13 cellular contexts compared by ENCODE assay signal in genomic region chr15:33098082-33099058, GRCh38.
DNase-seq lines count a peak whose midpoint lies in the region; ATAC-seq, FAIRE-seq and TF ChIP-seq lines count a peak whose summit lies in the region.
"Had no signal": no experiment of that assay in that cellular context is flagged by ENCODE, and none has a peak within 500 bp of the region (broad histone marks: within the 10 kb centered on the region; RNA-seq: fewer than 3 reads in every experiment).

No MANE protein-coding gene starts in this region.

- no peaks in the 10 kb centered on the region for H3K9me3 ChIP-seq in IMR-90 (ENCODE audit: control insufficient read depth, insufficient read depth, low read length)
- H3K9me3 ChIP-seq in keratinocyte (ENCODE audit: control insufficient read depth, low read depth, low read length), result no peaks in the 10 kb centered on the region

- no TSS peak for BruUV-seq in IMR-90 (replicated peaks; lab: Mats Ljungman, UMichigan)

- peak overlapping the region; percentile 97 for H3K56ac ChIP-seq in IMR-90 (ENCODE audit: extremely low read depth, insufficient read depth, low read length)

- peak overlapping the region; percentile 99 for H2BK5ac ChIP-seq in IMR-90 (ENCODE audit: low read depth, low read length, poor library complexity, severe bottlenecking)

- peaks cover 20% of the 10 kb centered on the region for H3K4me1 ChIP-seq in IMR-90 (ENCODE audit: control insufficient read depth, insufficient read depth, low read length)
- peaks cover 16% of the 10 kb centered on the region for H3K4me1 ChIP-seq in keratinocyte (ENCODE audit: control insufficient read depth, extremely low read depth, insufficient read depth, low read length)

- H3K27ac ChIP-seq in IMR-90 (ENCODE audit: insufficient read depth, low read length) (peak overlapping the region; percentile 79), keratinocyte (ENCODE audit: control insufficient read depth, insufficient read depth, low read length) (peak overlapping the region; percentile 62)

- H3K9ac ChIP-seq in IMR-90 (ENCODE audit: low read depth, low read length) (peak overlapping the region; percentile 47; the same call in 1 of the 2 replicates), keratinocyte (ENCODE audit: control insufficient read depth, extremely low read depth, insufficient read depth, low read length) (no peak overlapping the region)

- H3K4me2 ChIP-seq in IMR-90 (ENCODE audit: low read depth, low read length), result peak overlapping the region; percentile 32; the same call in 1 of the 2 replicates
- H3K4me2 ChIP-seq in keratinocyte (ENCODE audit: control insufficient read depth, extremely low read depth, insufficient read depth, low read depth, low read length), result peak overlapping the region; percentile 33

- H4K5ac ChIP-seq in IMR-90 (ENCODE audit: low read depth, low read length), result peak overlapping the region; percentile 92

- FAIRE-seq in keratinocyte (lab: Jason Lieb, UNC), result peak; percentile 68
- FAIRE-seq: colon had no signal

- H2BK20ac ChIP-seq in IMR-90 (ENCODE audit: low read depth, low read length), result peak overlapping the region; percentile 100

- intact Hi-C loops in IMR-90 (cut with micrococcal nuclease), result no loop called here

- H3K4me3 ChIP-seq in IMR-90 (ENCODE audit: insufficient read depth, low read depth, low read length) (no peak overlapping the region), keratinocyte (ENCODE audit: control insufficient read depth in 2 of 3, extremely low read depth in 1 of 3, insufficient read depth in 2 of 3, low read depth in 1 of 3, low read length in 3 of 3) (peak overlapping the region in 2 of 3 experiments; percentile 2)

- H2BK120ac ChIP-seq in IMR-90 (ENCODE audit: low read depth, low read length), result peak overlapping the region; percentile 100

- H4K20me1 ChIP-seq in IMR-90 (ENCODE audit: insufficient read depth, low read length) (no peaks in the 10 kb centered on the region), keratinocyte (ENCODE audit: control insufficient read depth, extremely low read depth, insufficient read depth, low read length) (no peaks in the 10 kb centered on the region)

- dilution Hi-C loops in IMR-90 (cut with HindIII; ENCODE audit: low sequenced_read_pairs, unreplicated experiment), result no loop called here
- dilution Hi-C loops in keratinocyte (cut with MboI; ENCODE audit: extremely low pct_ligation_motif_present, low sequenced_read_pairs), result no loop called here

- peak overlapping the region; percentile 93 for H3K18ac ChIP-seq in IMR-90 (ENCODE audit: low read depth, low read length)

- no peak for TF ChIP-seq RAD21 in IMR-90 (IDR thresholded peaks at IDR 0.05; ENCODE audit: low read length)

- H2AK9ac ChIP-seq in IMR-90 (replicated peaks; ENCODE audit: low read depth, low read length, poor library complexity), result peak overlapping the region; percentile 95

- peak overlapping the region; percentile 98 for H3K23ac ChIP-seq in IMR-90 (ENCODE audit: low read depth, low read length)

- no peak for TF ChIP-seq POLR2A in IMR-90 (IDR thresholded peaks at IDR 0.05; ENCODE audit: low read depth, low read length)

- POLR2A ChIA-PET in IMR-90 (lab: Charles Lee; ENCODE audit: unreplicated experiment), result interaction anchor here (0.7 to 1.2 kb wide), 2 partner anchors 14 to 53 kb away, joined by 3 read pairs; no protein-coding TSS in a partner anchor

- peaks cover 14 to 51% of the 10 kb centered on the region in 2 experiments; a peak in 3 of 4 replicates for H3K79me1 ChIP-seq in IMR-90 (ENCODE audit: low read depth in 1 of 2, low read length in 2 of 2)

- H4K8ac ChIP-seq in IMR-90 (ENCODE audit: low read depth in 2 of 2, low read length in 2 of 2), result peak overlapping the region; percentile 88 to 99

- peaks cover 13% of the 10 kb centered on the region for H3K9me1 ChIP-seq in IMR-90 (ENCODE audit: insufficient read depth, low read length)
- H3K9me1 ChIP-seq in keratinocyte (ENCODE audit: control insufficient read depth, extremely low read depth, insufficient read depth, low read length), result no peaks in the 10 kb centered on the region

- peak overlapping the region; percentile 98 for H2BK15ac ChIP-seq in IMR-90 (ENCODE audit: low read depth, low read length)

- peak overlapping the region; percentile 93 for H3K14ac ChIP-seq in IMR-90 (replicated peaks; ENCODE audit: low read depth, low read length)

- TF ChIP-seq CTCF in AG09319 (IDR thresholded peaks at IDR 0.05; ENCODE audit: low read depth, low read length), result no peak
- no peak for TF ChIP-seq CTCF in IMR-90 (conservative IDR thresholded peaks at IDR 0.05; ENCODE audit: low read depth, low read length)
- TF ChIP-seq CTCF in keratinocyte (optimal IDR thresholded peaks at IDR 0.05 in 1 of 3, IDR thresholded peaks at IDR 0.05 in 1 of 3, conservative IDR thresholded peaks at IDR 0.05 in 1 of 3; ENCODE audit: extremely low read depth in 1 of 3, insufficient read depth in 2 of 3, low read length in 3 of 3), result no peak

- in situ Hi-C loops in IMR-90 (cut with MboI; ENCODE audit: low sequenced_read_pairs), result no loop called here

- peak overlapping the region; percentile 98 for H3K4ac ChIP-seq in IMR-90 (ENCODE audit: low read depth, low read length)

- H3K36me3 ChIP-seq in IMR-90 (ENCODE audit: control insufficient read depth, insufficient read depth, low read length), result no peaks in the 10 kb centered on the region
- H3K36me3 ChIP-seq in keratinocyte (ENCODE audit: control insufficient read depth in 2 of 2, extremely low read depth in 1 of 2, insufficient read depth in 2 of 2, low read length in 2 of 2), result no peaks in the 10 kb centered on the region

- CTCF ChIA-PET in IMR-90 (lab: Yijun Ruan, JAX), result interaction anchor here (0.6 to 1.2 kb wide), 5 partner anchors 12 to 102 kb away, joined by 3 to 4 read pairs (median 3); no protein-coding TSS in a partner anchor

- peak overlapping the region; percentile 99 for H4K91ac ChIP-seq in IMR-90 (ENCODE audit: insufficient read depth, low read depth, low read length)

- peak; percentile 62 for DNase-seq in AG09319 (ENCODE audit: extremely low read depth, low read depth)
- DNase-seq in IMR-90, result peak; percentile 91
- peak; percentile 37 for DNase-seq in amniotic stem cell (lab: John Stamatoyannopoulos, UW)
- peak; percentile 49 for DNase-seq in keratinocyte (ENCODE audit: low read depth, low spot score)
- no peak for DNase-seq in GF-D8 (lab: John Stamatoyannopoulos, UW)
- DNase-seq: COR-L47, MM.1S, naive B cell, NCI-H524 had no signal

- H3K27me3 ChIP-seq in IMR-90 (ENCODE audit: control insufficient read depth, insufficient read depth, low read length), result no peaks in the 10 kb centered on the region
- no peaks in the 10 kb centered on the region for H3K27me3 ChIP-seq in keratinocyte (ENCODE audit: control insufficient read depth, extremely low read depth, insufficient read depth, low read length)

- ATAC-seq in IMR-90 (ENCODE audit: low read depth) (peak; percentile 92), HG03520 (IDR thresholded peaks at IDR 0.05; ENCODE audit: unreplicated experiment) (no peak), GM18517 (IDR thresholded peaks at IDR 0.05; ENCODE audit: unreplicated experiment) (no peak), GM19397 (IDR thresholded peaks at IDR 0.05; ENCODE audit: unreplicated experiment) (no peak)

- no peaks in the 10 kb centered on the region for H3K79me2 ChIP-seq in keratinocyte (ENCODE audit: control insufficient read depth, insufficient read depth, low read length)

- H2AK5ac ChIP-seq in IMR-90 (ENCODE audit: low read depth, low read length), result peak overlapping the region; percentile 97

- H2AFZ ChIP-seq in IMR-90 (replicated peaks; ENCODE audit: low read length, poor library complexity) (peak overlapping the region; percentile 1), keratinocyte (ENCODE audit: control insufficient read depth, low read length) (peak overlapping the region; percentile 50)

- WGBS in IMR-90 (ENCODE audit: extremely low coverage in 2 of 2, insufficient read length in 1 of 2), 2 experiments, result 100% methylated on average over 1 of the region's 7 CpGs; no CpG with 5 or more reads in 1 of the 2 experiments

TF ChIP-seq in IMR-90, 13 proteins besides CTCF, POLR2A, EP300 and RAD21:
- TF ChIP-seq BHLHE40 (IDR thresholded peaks at IDR 0.05; ENCODE audit: low read depth, low read length) (peak; percentile 34; the same call in 1 of the 2 replicates), FOS (IDR thresholded peaks at IDR 0.05; ENCODE audit: low read depth, low read length) (peak; percentile 19; the same call in 1 of the 2 replicates), MAZ (IDR thresholded peaks at IDR 0.05; ENCODE audit: borderline replicate concordance, low read depth, low read length) (0 out of 2 replicates have a peak, but pooled peaks have one; percentile 15), USF2 (IDR thresholded peaks at IDR 0.05; ENCODE audit: low read depth, low read length) (no peak), RCOR1 (IDR thresholded peaks at IDR 0.05; ENCODE audit: insufficient replicate concordance, low read length) (peak; percentile 77), NFE2L2 (IDR thresholded peaks at IDR 0.05; ENCODE audit: low read depth, low read length) (no peak)
